In the genomic region with DNA sequence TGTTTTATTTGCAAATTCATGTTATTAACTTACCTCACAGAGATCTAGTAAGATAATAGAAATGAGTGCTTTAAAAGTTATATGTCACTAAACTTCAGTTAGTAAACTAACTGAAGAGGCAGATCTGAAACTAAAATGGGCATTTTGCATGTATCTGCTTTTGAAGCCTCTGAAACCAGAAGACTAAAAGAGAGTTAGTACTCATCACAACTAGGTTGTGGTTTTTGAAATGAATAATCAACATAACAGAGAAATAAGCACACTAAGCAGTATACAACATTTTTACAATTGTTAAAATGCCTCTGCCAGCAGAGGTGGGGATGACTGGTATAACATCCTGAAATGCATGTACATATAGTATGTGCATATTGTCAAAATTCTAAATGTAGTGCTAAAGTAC, we compare ENCODE assay signal across 16 cellular contexts.
A peak's percentile ranks its signal among the peaks of the same experiment; 100 is the strongest.
DNase-seq lines count a peak whose midpoint lies in the region; ATAC-seq, FAIRE-seq and TF ChIP-seq lines count a peak whose summit lies in the region.
"Had no signal": no experiment of that assay in that cellular context is flagged by ENCODE, and none has a peak within 500 bp of the region (broad histone marks: within the 10 kb centered on the region; RNA-seq: fewer than 3 reads in every experiment).

No MANE protein-coding gene starts in this region.

- peak; percentile 100 for ATAC-seq in GM19395 (IDR thresholded peaks at IDR 0.05; ENCODE audit: unreplicated experiment)
- peak; percentile 98 for ATAC-seq in HG02678 (IDR thresholded peaks at IDR 0.05; ENCODE audit: unreplicated experiment)
- peak; percentile 100 for ATAC-seq in HG03354 (IDR thresholded peaks at IDR 0.05; ENCODE audit: poor library complexity, severe bottlenecking, unreplicated experiment)
- ATAC-seq: GM23338 had no signal

- no peaks in the 10 kb centered on the region for H3K27me3 ChIP-seq in ovary

- no peak for TF ChIP-seq CTCF in ovary (IDR thresholded peaks at IDR 0.05)

- H3K4me3 ChIP-seq in ovary = no peak overlapping the region
- H3K4me3 ChIP-seq: GM23338 had no signal

- TF ChIP-seq POLR2A in GM12891 (IDR thresholded peaks at IDR 0.05; ENCODE audit: low read depth, low read length) (no peak), ovary (IDR thresholded peaks at IDR 0.05) (no peak)

- H3K36me3 ChIP-seq in ovary = no peaks in the 10 kb centered on the region

- intact Hi-C loops in ovary (cut with DNase I) = no loop called here

- DNase-seq in GM12891 (ENCODE audit: insufficient read length, low spot score) = no peak
- no peak for DNase-seq in HT-29 (ENCODE audit: low spot score)
- no peak for DNase-seq in stimulated activated CD8-positive, alpha-beta memory T cell treated with anti-CD3 and anti-CD28 coated beads, Interleukin-4, amount 100 ng/mL, for 48 hours
- DNase-seq in COLO668 (lab: John Stamatoyannopoulos, UW; ENCODE audit: unreplicated experiment) = no peak
- no peak for DNase-seq in ovary
- DNase-seq: anterior cingulate cortex; DMS53; effector memory CD4-positive, alpha-beta T cell; head of caudate nucleus; NCI-H226; nucleus accumbens; stimulated activated naive CD4-positive, alpha-beta T cell treated with Interleukin-2 at 50 U/mL for 16 hours had no signal

- no peaks in the 10 kb centered on the region for H3K9me3 ChIP-seq in ovary

- no peak overlapping the region for H3K27ac ChIP-seq in ovary

- H3K4me1 ChIP-seq in ovary (ENCODE audit: insufficient read depth) = no peaks in the 10 kb centered on the region

- peak; percentile 71 for FAIRE-seq in GM12891 (lab: Jason Lieb, UNC)

- no peak for TF ChIP-seq EP300 in ovary (IDR thresholded peaks at IDR 0.05)

TF ChIP-seq in GM12891, 5 proteins besides CTCF, POLR2A, EP300 and RAD21:
- no peak for TF ChIP-seq POU2F2 (IDR thresholded peaks at IDR 0.05; ENCODE audit: low read depth, low read length)
- TF ChIP-seq PAX5 (IDR thresholded peaks at IDR 0.05; ENCODE audit: insufficient read depth, low read length, severe bottlenecking) = no peak
- TF ChIP-seq TAF1 (IDR thresholded peaks at IDR 0.05; ENCODE audit: low read depth, low read length) = no peak
- TF ChIP-seq POLR2AphosphoS5 (IDR thresholded peaks at IDR 0.05; ENCODE audit: low read depth, low read length) = no peak
- TF ChIP-seq SPI1 (IDR thresholded peaks at IDR 0.05; ENCODE audit: low read depth, low read length) = no peak
